ENCODE assay signal across 24 cellular contexts in the genomic region with DNA sequence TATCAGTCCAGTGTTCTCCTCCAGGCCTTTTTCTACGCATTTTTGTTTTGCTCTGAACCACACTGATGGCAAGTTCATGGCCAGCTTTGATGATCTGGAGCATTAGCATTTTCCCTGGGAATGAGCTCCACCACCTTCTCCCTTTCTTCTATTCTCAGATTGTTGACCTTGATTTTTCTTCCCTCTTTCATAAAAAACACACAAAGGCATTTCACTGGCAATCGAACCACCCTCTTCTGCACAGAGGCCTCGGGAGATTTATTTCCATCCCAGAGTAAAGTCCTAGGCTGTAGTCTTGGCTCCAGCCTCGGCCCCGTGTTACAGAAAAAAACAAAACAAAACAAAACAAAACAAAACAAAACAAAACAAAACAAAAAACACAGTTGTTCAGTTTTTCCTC. TPM values are rescaled to one million over a fixed set of nuclear protein-coding genes. Genes with fewer than 3 reads are reported as not detected.
"Had no signal": no experiment of that assay in that cellular context is flagged by ENCODE, and none has a peak within 500 bp of the region (broad histone marks: within the 10 kb centered on the region; RNA-seq: fewer than 3 reads in every experiment).

No MANE protein-coding gene starts in this region.

- H3K36me3 Mint-ChIP-seq: natural killer cell; stimulated activated memory B cell treated with anti-CD40 and anti-IgM and Interleukin-4, amounts not matched to agents 10 μg/mL and 1 μg/mL and 100 μg/mL, for 72 hours had no signal

- H3K4me1 ChIP-seq: gastrocnemius medialis, heart right ventricle, psoas muscle, right lobe of liver had no signal

- H3K4me3 Mint-ChIP-seq: natural killer cell; stimulated activated memory B cell treated with anti-CD40 and anti-IgM and Interleukin-4, amounts not matched to agents 10 μg/mL and 1 μg/mL and 100 μg/mL, for 72 hours; stimulated activated naive CD8-positive, alpha-beta T cell treated with anti-CD3 and anti-CD28 coated beads, Interleukin-15, Interleukin-2, amounts not matched to agents 100 ng/mL and 50 ng/mL, for 24 hours had no signal

- H3K27ac ChIP-seq: gastrocnemius medialis, heart right ventricle, psoas muscle, right lobe of liver had no signal

- H3K27ac Mint-ChIP-seq: natural killer cell; stimulated activated memory B cell treated with anti-CD40 and anti-IgM and Interleukin-4, amounts not matched to agents 10 μg/mL and 1 μg/mL and 100 μg/mL, for 72 hours; stimulated activated naive CD8-positive, alpha-beta T cell treated with anti-CD3 and anti-CD28 coated beads, Interleukin-15, Interleukin-2, amounts not matched to agents 100 ng/mL and 50 ng/mL, for 24 hours had no signal

- H3K4me1 Mint-ChIP-seq: natural killer cell; stimulated activated memory B cell treated with anti-CD40 and anti-IgM and Interleukin-4, amounts not matched to agents 10 μg/mL and 1 μg/mL and 100 μg/mL, for 72 hours had no signal

- H3K4me3 ChIP-seq: gastrocnemius medialis, heart right ventricle, mucosa of descending colon, psoas muscle, right lobe of liver, spleen, testis, transverse colon had no signal

- ATAC-seq: esophagus mucosa; gastrocnemius medialis; heart right ventricle; natural killer cell; psoas muscle; right lobe of liver; stimulated activated memory B cell treated with anti-CD40 and anti-IgM and Interleukin-4, amounts not matched to agents 10 μg/mL and 1 μg/mL and 100 μg/mL, for 72 hours had no signal

- H3K27me3 ChIP-seq: gastrocnemius medialis, right lobe of liver, testis, transverse colon had no signal

- DNase-seq: effector memory CD4-positive, alpha-beta T cell; gastrocnemius medialis; heart right ventricle; hypothalamus; mucosa of descending colon; natural killer cell; occipital lobe; psoas muscle; retina; right lobe of liver; spleen; stimulated activated CD4-positive, alpha-beta T cell treated with anti-CD3 and anti-CD28 coated beads, Interleukin-15, amount 100 ng/mL, for 24 hours; stimulated activated CD4-positive, alpha-beta T cell treated with anti-CD3 and anti-CD28 coated beads, Interleukin-1b, Interleukin-23, amount 100 ng/mL, for 48 hours; stimulated activated CD4-positive, alpha-beta T cell treated with anti-CD3 and anti-CD28 coated beads, Interleukin-4, amount 100 ng/mL, for 24 hours; transverse colon had no signal

- H3K9me3 ChIP-seq: gastrocnemius medialis, heart right ventricle, mucosa of descending colon, psoas muscle, right lobe of liver, spleen, testis, transverse colon had no signal

- H3K36me3 ChIP-seq: gastrocnemius medialis, heart right ventricle, right lobe of liver, spleen, transverse colon had no signal

- H3K9me3 Mint-ChIP-seq: natural killer cell; stimulated activated memory B cell treated with anti-CD40 and anti-IgM and Interleukin-4, amounts not matched to agents 10 μg/mL and 1 μg/mL and 100 μg/mL, for 72 hours; stimulated activated naive CD8-positive, alpha-beta T cell treated with anti-CD3 and anti-CD28 coated beads, Interleukin-15, Interleukin-2, amounts not matched to agents 100 ng/mL and 50 ng/mL, for 24 hours had no signal

RNA-seq across cellular contexts. Expression of gene RNF186, which starts 29.6 kb away (rescaled TPM):
- total RNA-seq: fibroblast of villous mesenchyme, heart right ventricle, lung microvascular endothelial cell, mesenteric fat pad, natural killer cell, occipital lobe, psoas muscle, skeletal muscle tissue, spleen, urinary bladder had no signal
- polyA plus RNA-seq: heart right ventricle, urinary bladder had no signal
